ENCODE assay signal across 12 cellular contexts in the genomic region with DNA sequence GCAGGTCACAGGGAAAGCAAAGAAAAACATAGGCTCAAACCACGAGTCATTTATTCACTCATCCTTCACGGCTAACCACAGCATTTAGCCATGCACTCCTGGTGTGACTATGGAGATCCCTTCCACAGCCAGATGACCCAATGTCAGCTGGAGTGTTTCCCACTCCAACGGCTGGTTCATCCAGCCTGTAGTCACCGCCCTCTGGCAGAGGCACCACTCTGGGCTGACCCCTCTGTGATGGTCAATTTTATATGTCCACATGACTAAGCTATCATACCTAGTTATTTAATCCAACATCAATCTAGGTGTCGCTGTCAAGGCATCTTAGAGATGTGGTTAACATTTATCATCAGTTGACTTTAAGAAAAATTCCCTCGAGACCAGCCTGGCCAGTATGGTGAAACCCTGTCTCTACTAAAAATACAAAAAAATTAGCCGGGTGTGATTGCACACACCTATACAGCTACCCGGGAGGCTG. TPM values are rescaled to one million over a fixed set of nuclear protein-coding genes. Genes with fewer than 3 reads are reported as not detected.
DNase-seq lines count a peak whose midpoint lies in the region; ATAC-seq, FAIRE-seq and TF ChIP-seq lines count a peak whose summit lies in the region.
"Had no signal": no experiment of that assay in that cellular context is flagged by ENCODE, and none has a peak within 500 bp of the region (broad histone marks: within the 10 kb centered on the region; RNA-seq: fewer than 3 reads in every experiment).

No MANE protein-coding gene starts in this region.

- H3K4me3 Mint-ChIP-seq in activated CD8-positive, alpha-beta T cell treated with anti-CD3 and anti-CD28 coated beads for 36 hours = no peak overlapping the region

- no peaks in the 10 kb centered on the region for H3K9me3 ChIP-seq in right cardiac atrium (ENCODE audit: control insufficient read depth, low read length)

- peak overlapping the region; percentile 16 for H3K27ac Mint-ChIP-seq in activated CD8-positive, alpha-beta T cell treated with anti-CD3 and anti-CD28 coated beads for 36 hours

- no peaks in the 10 kb centered on the region for H3K9me3 Mint-ChIP-seq in activated CD8-positive, alpha-beta T cell treated with anti-CD3 and anti-CD28 coated beads for 36 hours

- no peaks in the 10 kb centered on the region for H3K27me3 Mint-ChIP-seq in activated CD8-positive, alpha-beta T cell treated with anti-CD3 and anti-CD28 coated beads for 36 hours

- H3K36me3 Mint-ChIP-seq in activated CD8-positive, alpha-beta T cell treated with anti-CD3 and anti-CD28 coated beads for 36 hours (ENCODE audit: low read depth) = peaks cover 27% of the 10 kb centered on the region

- peaks cover 64% of the 10 kb centered on the region for H3K4me1 Mint-ChIP-seq in activated CD8-positive, alpha-beta T cell treated with anti-CD3 and anti-CD28 coated beads for 36 hours (ENCODE audit: low read depth)

- TF ChIP-seq CTCF in activated CD8-positive, alpha-beta T cell treated with anti-CD3 and anti-CD28 coated beads for 36 hours (IDR thresholded peaks at IDR 0.05) = no peak

- peak; percentile 98 for DNase-seq in A172 (ENCODE audit: low spot score)
- no peak for DNase-seq in GM19239 (ENCODE audit: insufficient read length, low spot score)
- no peak for DNase-seq in activated CD8-positive, alpha-beta T cell treated with anti-CD3 and anti-CD28 coated beads for 36 hours
- peak; percentile 63 to 84 (median 81) for DNase-seq in right cardiac atrium
- DNase-seq in activated CD4-positive, CD25-positive, alpha-beta regulatory T cell treated with anti-CD3 and anti-CD28 coated beads, Interleukin-2, amount 50 U/mL, for 72 hours = no peak
- no peak for DNase-seq in NCI-H1436 (lab: John Stamatoyannopoulos, UW)
- DNase-seq: activated CD8-positive, alpha-beta memory T cell treated with anti-CD3 and anti-CD28 coated beads for 24 hours; dorsolateral prefrontal cortex; retina; stimulated activated naive CD4-positive, alpha-beta T cell had no signal

- no peaks in the 10 kb centered on the region for H3K27me3 ChIP-seq in right cardiac atrium (ENCODE audit: control insufficient read depth, insufficient read depth)
- H3K27me3 ChIP-seq: dorsolateral prefrontal cortex had no signal

- intact Hi-C loops in activated CD8-positive, alpha-beta T cell treated with anti-CD3 and anti-CD28 coated beads for 36 hours (cut with micrococcal nuclease) = no loop called here
- intact Hi-C loops in right cardiac atrium (cut with DNase I) = no loop called here

- no peaks in the 10 kb centered on the region for H3K4me1 ChIP-seq in right cardiac atrium (ENCODE audit: control insufficient read depth, insufficient read depth, low read length)

- no peak overlapping the region for H3K4me3 ChIP-seq in right cardiac atrium (ENCODE audit: low read length)
- H3K4me3 ChIP-seq: dorsolateral prefrontal cortex had no signal

- peak; percentile 39 for FAIRE-seq in GM19239 (lab: Jason Lieb, UNC)

- peak overlapping the region; percentile 15 for H3K27ac ChIP-seq in right cardiac atrium (ENCODE audit: low read length)

- ATAC-seq in activated CD8-positive, alpha-beta T cell treated with anti-CD3 and anti-CD28 coated beads for 36 hours = no peak
- ATAC-seq in right cardiac atrium = peak; percentile 78 to 85
- ATAC-seq in HG03521 (IDR thresholded peaks at IDR 0.05; ENCODE audit: unreplicated experiment) = no peak
- no peak for ATAC-seq in GM18502 (IDR thresholded peaks at IDR 0.05; ENCODE audit: poor library complexity, unreplicated experiment)

- 66% methylated on average over 8 of the region's 8 CpGs for WGBS in right cardiac atrium

- CTCF ChIA-PET in activated CD8-positive, alpha-beta T cell treated with anti-CD3 and anti-CD28 coated beads for 36 hours (lab: Charles Lee) = interaction anchor here (0.5 to 1.7 kb wide), 3 partner anchors 34 to 93 kb away, joined by 3 to 5 read pairs (median 3); no protein-coding TSS in a partner anchor

- POLR2A ChIA-PET in activated CD8-positive, alpha-beta T cell treated with anti-CD3 and anti-CD28 coated beads for 36 hours (lab: Charles Lee) = interaction anchor here (60.2 to 67.1 kb wide), 2 partner anchors 8 to 26 kb away, joined by 2439 read pairs; a partner anchor contains a TSS

RNA-seq across cellular contexts. Expression of a gene that starts 9.5 kb away (rescaled TPM):
- 47.0 and 47.8 TPM in 2 replicates for total RNA-seq in A172 (2014; rRNA removed; shearing (Covaris generic))
- 100 to 1,000 TPM; 210 to 216 TPM for total RNA-seq in activated CD8-positive, alpha-beta T cell treated with anti-CD3 and anti-CD28 coated beads for 36 hours
- total RNA-seq in right cardiac atrium = 10 to 100 TPM; 16.0 to 21.3 (median 19.7) TPM
- polyA plus RNA-seq in right cardiac atrium = 16.2 TPM

RNA-seq across cellular contexts. Expression of a gene that starts 40.1 kb away (rescaled TPM):
- total RNA-seq in A172 (2014; rRNA removed; shearing (Covaris generic)) = 0.91 and 0.95 TPM in 2 replicates
- total RNA-seq in activated CD8-positive, alpha-beta T cell treated with anti-CD3 and anti-CD28 coated beads for 36 hours = 100 to 1,000 TPM; 147 to 150 TPM
- total RNA-seq in right cardiac atrium = 1 to 10 TPM; 4.1 to 6.1 (median 5.1) TPM
- polyA plus RNA-seq in right cardiac atrium = 3.9 TPM

RNA-seq across cellular contexts. Expression of a gene that starts 43.8 kb away (rescaled TPM):
- total RNA-seq in A172 (2014; rRNA removed; shearing (Covaris generic)) = 56.1 and 65.9 TPM in 2 replicates
- total RNA-seq in activated CD8-positive, alpha-beta T cell treated with anti-CD3 and anti-CD28 coated beads for 36 hours = 10 to 100 TPM; 52.3 to 55.3 TPM
- 10 to 100 TPM; 16.6 to 26.0 (median 22.7) TPM for total RNA-seq in right cardiac atrium
- polyA plus RNA-seq in right cardiac atrium = 8.7 TPM

Comparison
In these comparisons a context has a peak if more than half of its experiments do, and no peak if none do; other contexts are left out.
1. DNase-seq: peak in A172 (single experiment) and right cardiac atrium (3 of 3); none in GM19239 (single experiment), activated CD8-positive, alpha-beta T cell treated with anti-CD3 and anti-CD28 coated beads for 36 hours (single experiment), activated CD4-positive, CD25-positive, alpha-beta regulatory T cell treated with anti-CD3 and anti-CD28 coated beads, Interleukin-2, amount 50 U/mL, for 72 hours (single experiment) and NCI-H1436 (single experiment).
2. ATAC-seq: peak in right cardiac atrium (2 of 2); none in activated CD8-positive, alpha-beta T cell treated with anti-CD3 and anti-CD28 coated beads for 36 hours (single experiment), HG03521 (single experiment) and GM18502 (single experiment).
3. RNA of a gene that starts 40.1 kb away (total RNA-seq): 147 to 150 TPM in activated CD8-positive, alpha-beta T cell treated with anti-CD3 and anti-CD28 coated beads for 36 hours; 4.1 to 6.1 TPM in right cardiac atrium and 0.91 to 0.95 TPM in A172; every median in the first group is over 10 times any median in the second.